Comparison of ENCODE assay signal across 8 cellular contexts in genomic region chr6:3251462-3252314, GRCh38. TPM values are rescaled to one million over a fixed set of nuclear protein-coding genes. Genes with fewer than 3 reads are reported as not detected.
DNase-seq lines count a peak whose midpoint lies in the region; ATAC-seq, FAIRE-seq and TF ChIP-seq lines count a peak whose summit lies in the region.

No MANE protein-coding gene starts in this region.

- peak; percentile 96 for TF ChIP-seq CTCF in CD14-positive monocyte (IDR thresholded peaks at IDR 0.05)
- TF ChIP-seq CTCF in LNCAP (IDR thresholded peaks at IDR 0.05) = peak; percentile 91
- peak; percentile 95 for TF ChIP-seq CTCF in neutrophil (IDR thresholded peaks at IDR 0.05)

- peak; percentile 11 for FAIRE-seq in RCC 7860 (lab: Jason Lieb, UNC)

- H3K4me1 Mint-ChIP-seq in CD14-positive monocyte = peaks cover 10% of the 10 kb centered on the region
- H3K4me1 Mint-ChIP-seq in activated T-cell treated with anti-CD3 and anti-CD28 coated beads, Interleukin-2, amount 50 U/mL, for 72 hours (ENCODE audit: low read depth) = peaks cover 7% of the 10 kb centered on the region

- H3K9me3 Mint-ChIP-seq in CD14-positive monocyte = peaks cover 6 to 15% (median 8%) of the 10 kb centered on the region in 7 donors
- H3K9me3 Mint-ChIP-seq in activated T-cell treated with anti-CD3 and anti-CD28 coated beads, Interleukin-2, amount 50 U/mL, for 72 hours = peaks cover 0 to 3% of the 10 kb centered on the region in 2 donors

- H3K27me3 ChIP-seq in neutrophil = peaks cover 68% of the 10 kb centered on the region
- H3K27me3 ChIP-seq in stomach smooth muscle (ENCODE audit: control insufficient read depth in 1 of 2, insufficient read depth in 2 of 2, low read length in 2 of 2) = peaks cover 0 to 4% of the 10 kb centered on the region in 2 donors

- H3K4me3 ChIP-seq in neutrophil (ENCODE audit: low read depth in 1 of 2, low read length in 1 of 2) (peak overlapping the region in 1 of 2 experiments; percentile 8), stomach smooth muscle (ENCODE audit: low read length in 2 of 2) (peak overlapping the region in 1 of 2 donors; percentile 61)

- H3K27me3 Mint-ChIP-seq in CD14-positive monocyte (ENCODE audit: low read depth in 3 of 3) = peaks cover 37 to 46% (median 40%) of the 10 kb centered on the region in 3 donors
- peaks cover 43% of the 10 kb centered on the region for H3K27me3 Mint-ChIP-seq in activated T-cell treated with anti-CD3 and anti-CD28 coated beads, Interleukin-2, amount 50 U/mL, for 72 hours (ENCODE audit: low read depth)

- H3K36me3 Mint-ChIP-seq in CD14-positive monocyte = no peaks in the 10 kb centered on the region
- peaks cover 0 to 2% of the 10 kb centered on the region in 2 donors for H3K36me3 Mint-ChIP-seq in activated T-cell treated with anti-CD3 and anti-CD28 coated beads, Interleukin-2, amount 50 U/mL, for 72 hours (ENCODE audit: insufficient read depth in 2 of 2)

- ATAC-seq in GM21367 (IDR thresholded peaks at IDR 0.05; ENCODE audit: unreplicated experiment) = peak; percentile 81
- ATAC-seq in activated T-cell treated with anti-CD3 and anti-CD28 coated beads, Interleukin-2, amount 50 U/mL, for 72 hours (replicated peaks in 1 of 2) = peak; percentile 85 to 88

- intact Hi-C loops in CD14-positive monocyte (cut with micrococcal nuclease) = loop anchor here (1.0 to 10.0 kb wide), 3 partner anchors 125 to 257 kb away; partner anchors contain the start of gene NQO2 (in 2 of the 2)

- H3K4me1 ChIP-seq in neutrophil (ENCODE audit: control insufficient read depth in 1 of 2, insufficient read depth in 1 of 2, low read depth in 1 of 2, low read length in 1 of 2) (peaks cover 4 to 7% of the 10 kb centered on the region in 2 experiments), stomach smooth muscle (ENCODE audit: control insufficient read depth, insufficient read depth, low read length) (peaks cover 25% of the 10 kb centered on the region)

- H3K36me3 ChIP-seq in neutrophil (no peaks in the 10 kb centered on the region), stomach smooth muscle (ENCODE audit: control insufficient read depth in 2 of 2, insufficient read depth in 2 of 2, low read length in 2 of 2) (no peaks in the 10 kb centered on the region)

- H3K9me3 ChIP-seq in neutrophil (no peaks in the 10 kb centered on the region), stomach smooth muscle (ENCODE audit: control insufficient read depth in 2 of 2, low read length in 2 of 2) (no peaks in the 10 kb centered on the region)

- DNase-seq in CD14-positive monocyte (ENCODE audit: low spot score) = peak; percentile 66
- DNase-seq in RCC 7860 (ENCODE audit: low spot score) = peak; percentile 65
- DNase-seq in activated T-cell treated with anti-CD3 and anti-CD28 coated beads, Interleukin-2, amount 50 U/mL, for 72 hours = peak; percentile 84 to 85
- DNase-seq in fibroblast of peridontal ligament (ENCODE audit: extremely low read depth) = peak; percentile 80

- peak overlapping the region; percentile 56 to 84 for H3K4me3 Mint-ChIP-seq in CD14-positive monocyte
- peak overlapping the region; percentile 60 to 64 for H3K4me3 Mint-ChIP-seq in activated T-cell treated with anti-CD3 and anti-CD28 coated beads, Interleukin-2, amount 50 U/mL, for 72 hours

- H3K27ac Mint-ChIP-seq in CD14-positive monocyte = peak overlapping the region in 1 of 7 donors; percentile 69
- no peak overlapping the region for H3K27ac Mint-ChIP-seq in activated T-cell treated with anti-CD3 and anti-CD28 coated beads, Interleukin-2, amount 50 U/mL, for 72 hours

- H3K27ac ChIP-seq in neutrophil = no peak overlapping the region
- H3K27ac ChIP-seq in stomach smooth muscle (ENCODE audit: low read length) = no peak overlapping the region

- H3K9ac ChIP-seq in stomach smooth muscle (ENCODE audit: low read length in 2 of 2) = peak overlapping the region; percentile 3 to 21

RNA-seq across cellular contexts. Expression of gene PSMG4, which starts 7.1 kb away (rescaled TPM):
- 10 to 100 TPM; 27.9 to 31.1 TPM for polyA plus RNA-seq in CD14-positive monocyte
- 10 to 100 TPM; 21.8 to 29.1 TPM for total RNA-seq in activated T-cell treated with anti-CD3 and anti-CD28 coated beads, Interleukin-2, amount 50 U/mL, for 72 hours

RNA-seq across cellular contexts. Expression of gene TUBB2B, which starts 24.2 kb away (rescaled TPM):
- under 1 TPM in 1 of 2 donors, not detected in 1; 0.15 TPM for polyA plus RNA-seq in CD14-positive monocyte
- under 1 TPM in 1 of 2 donors, not detected in 1; 0.35 TPM for total RNA-seq in activated T-cell treated with anti-CD3 and anti-CD28 coated beads, Interleukin-2, amount 50 U/mL, for 72 hours
